ENCODE assay signal across 20 cellular contexts in genomic region chr14:81277096-81277495, GRCh38. TPM values are rescaled to one million over a fixed set of nuclear protein-coding genes. Genes with fewer than 3 reads are reported as not detected.
A peak's percentile ranks its signal among the peaks of the same experiment; 100 is the strongest.
DNase-seq lines count a peak whose midpoint lies in the region; ATAC-seq, FAIRE-seq and TF ChIP-seq lines count a peak whose summit lies in the region.
"Had no signal": no experiment of that assay in that cellular context is flagged by ENCODE, and none has a peak within 500 bp of the region (broad histone marks: within the 10 kb centered on the region; RNA-seq: fewer than 3 reads in every experiment).

No MANE protein-coding gene starts in this region.

- no TSS peak for BruUV-seq in HepG2 (replicated peaks; lab: Mats Ljungman, UMichigan)

- peak overlapping the region; percentile 77 for H3K4me3 Mint-ChIP-seq in glutamatergic neuron (ENCODE audit: unreplicated experiment)
- H3K4me3 Mint-ChIP-seq: CD4-positive, CD25-positive, alpha-beta regulatory T cell had no signal

- peaks cover 12% of the 10 kb centered on the region for H3K36me3 Mint-ChIP-seq in glutamatergic neuron (ENCODE audit: unreplicated experiment)
- H3K36me3 Mint-ChIP-seq: CD4-positive, CD25-positive, alpha-beta regulatory T cell; IgD-negative memory B cell had no signal

- no peak for FAIRE-seq in HepG2 (lab: Jason Lieb, UNC)
- peak; percentile 63 for FAIRE-seq in urothelium cell line (lab: Jason Lieb, UNC)
- FAIRE-seq: GM12892, GM18507 had no signal

- no peak for ATAC-seq in HepG2
- no peak for ATAC-seq in right lobe of liver
- ATAC-seq in GM19035 (IDR thresholded peaks at IDR 0.05; ENCODE audit: unreplicated experiment) = no peak

- TF ChIP-seq CTCF in HepG2 (CRISPR knock-in tag; IDR thresholded peaks at IDR 0.05) (no peak), right lobe of liver (IDR thresholded peaks at IDR 0.05) (no peak), RWPE1 (conservative IDR thresholded peaks at IDR 0.05; ENCODE audit: low read depth) (no peak), glutamatergic neuron (IDR thresholded peaks at IDR 0.05; ENCODE audit: partially characterized antibody, unreplicated experiment) (no peak), colonic mucosa (IDR thresholded peaks at IDR 0.05) (no peak)

- H3K4me1 ChIP-seq in HepG2 (ENCODE audit: insufficient read depth, low read length) (peaks cover 20% of the 10 kb centered on the region), right lobe of liver (peaks cover 0 to 2% (median 0%) of the 10 kb centered on the region in 4 donors), colonic mucosa (no peaks in the 10 kb centered on the region)
- H3K4me1 ChIP-seq: Caco-2 had no signal

- H3K4me3 ChIP-seq in HepG2 (replicated peaks in 1 of 3; ENCODE audit: insufficient read depth in 1 of 3, low read depth in 2 of 3, low read length in 3 of 3) = no peak overlapping the region
- H3K4me3 ChIP-seq in right lobe of liver = no peak overlapping the region
- no peak overlapping the region for H3K4me3 ChIP-seq in colonic mucosa
- H3K4me3 ChIP-seq: HAP-1 had no signal

- no peaks in the 10 kb centered on the region for H3K27me3 ChIP-seq in HepG2 (ENCODE audit: control insufficient read depth in 1 of 2, insufficient read depth in 2 of 2, low read length in 2 of 2)
- H3K27me3 ChIP-seq in right lobe of liver = no peaks in the 10 kb centered on the region
- no peaks in the 10 kb centered on the region for H3K27me3 ChIP-seq in colonic mucosa

- H3K27ac Mint-ChIP-seq in glutamatergic neuron (ENCODE audit: unreplicated experiment) = peak overlapping the region; percentile 97
- H3K27ac Mint-ChIP-seq: CD4-positive, CD25-positive, alpha-beta regulatory T cell had no signal

- H2AFZ ChIP-seq in HepG2 (ENCODE audit: low read length) = no peak overlapping the region

- peaks cover 9% of the 10 kb centered on the region for H3K27me3 Mint-ChIP-seq in glutamatergic neuron (ENCODE audit: unreplicated experiment)

- TF ChIP-seq EP300 in HepG2 (IDR thresholded peaks at IDR 0.05; ENCODE audit: low read depth in 2 of 2, low read length in 2 of 2) = no peak
- no peak for TF ChIP-seq EP300 in HepG2 (CRISPR knock-in tag; IDR thresholded peaks at IDR 0.05; ENCODE audit: borderline replicate concordance)

- H3K4me1 Mint-ChIP-seq in glutamatergic neuron (ENCODE audit: low read depth, unreplicated experiment) = peaks cover 72% of the 10 kb centered on the region
- H3K4me1 Mint-ChIP-seq: CD4-positive, CD25-positive, alpha-beta regulatory T cell had no signal

- H3K4me2 ChIP-seq in HepG2 (ENCODE audit: low read depth, low read length) = peak overlapping the region; percentile 10; the same call in 1 of the 2 replicates

- H3K9me3 ChIP-seq in HepG2 (ENCODE audit: low read length) (no peaks in the 10 kb centered on the region), right lobe of liver (no peaks in the 10 kb centered on the region), colonic mucosa (no peaks in the 10 kb centered on the region)
- H3K9me3 ChIP-seq: Caco-2, HAP-1 had no signal

- H3K79me2 ChIP-seq in HepG2 (ENCODE audit: insufficient read depth, low read length) = no peaks in the 10 kb centered on the region

- POLR2A ChIA-PET in HepG2 (lab: Yijun Ruan, JAX) (no interaction called here), RWPE1 (lab: Yijun Ruan, JAX; ENCODE audit: low non-redundant PET) (no interaction called here)

- TF ChIP-seq RAD21 in HepG2 (CRISPR knock-in tag; IDR thresholded peaks at IDR 0.05) = no peak

- DNase-seq in HepG2 (ENCODE audit: low spot score) (no peak), right lobe of liver (no peak), RWPE1 (ENCODE audit: low spot score) (no peak), glutamatergic neuron (no peak), urothelium cell line (ENCODE audit: low spot score) (no peak), colonic mucosa (no peak), NOMO-1 treated with dmso at 0.1 percent for 144 hours (lab: John Stamatoyannopoulos, UW; ENCODE audit: unreplicated experiment) (no peak)
- DNase-seq: 8988T; C1 segment of cervical spinal cord; Caco-2; CD4-positive, CD25-positive, alpha-beta regulatory T cell; GDM1; GOT3; KBM-7 had no signal

- H3K27ac ChIP-seq in HepG2 (ENCODE audit: extremely low read length, insufficient read depth, low read length) (no peak overlapping the region), right lobe of liver (no peak overlapping the region), RWPE1 (peak overlapping the region; percentile 35), colonic mucosa (no peak overlapping the region)
- H3K27ac ChIP-seq: HL-60 had no signal

- no peaks in the 10 kb centered on the region for H4K20me1 ChIP-seq in HepG2 (ENCODE audit: insufficient read depth, low read length)

- in situ Hi-C loops in HepG2 (cut with HindIII; ENCODE audit: extremely low pct_ligation_motif_present, low pct_unique_long_range_greater_than_20kb) = no loop called here

- TF ChIP-seq POLR2A in HepG2 (IDR thresholded peaks at IDR 0.05; ENCODE audit: insufficient read depth in 1 of 2, low read depth in 2 of 2, low read length in 2 of 2) (no peak), right lobe of liver (IDR thresholded peaks at IDR 0.05) (no peak)

- H3K36me3 ChIP-seq in HepG2 (replicated peaks in 1 of 2; ENCODE audit: control insufficient read depth in 1 of 2, insufficient read depth in 2 of 2, low read length in 2 of 2) = no peaks in the 10 kb centered on the region; a peak in 1 of 5 replicates
- no peaks in the 10 kb centered on the region for H3K36me3 ChIP-seq in right lobe of liver
- no peaks in the 10 kb centered on the region for H3K36me3 ChIP-seq in colonic mucosa

- intact Hi-C loops in HepG2 (cut with micrococcal nuclease; ENCODE audit: unreplicated experiment) = no loop called here
- intact Hi-C loops in right lobe of liver (cut with DNase I) = no loop called here
- intact Hi-C loops in colonic mucosa (cut with DNase I) = no loop called here

- H3K9ac ChIP-seq in HepG2 (ENCODE audit: insufficient read depth, low read depth, low read length) = no peak overlapping the region
- H3K9ac ChIP-seq in colonic mucosa (ENCODE audit: low read depth in 2 of 2, low read length in 2 of 2) = no peak overlapping the region

- 100% methylated on average over 8 of the region's 12 CpGs for WGBS in HepG2 (ENCODE audit: low lambda C conversion rate)
- WGBS in right lobe of liver (ENCODE audit: insufficient coverage, low coverage, low lambda C conversion rate, missing lambda C conversion rate) = 85% methylated on average over 5 of the region's 12 CpGs

- H3K9me3 Mint-ChIP-seq in glutamatergic neuron (ENCODE audit: unreplicated experiment) = peaks cover 11% of the 10 kb centered on the region
- H3K9me3 Mint-ChIP-seq: CD4-positive, CD25-positive, alpha-beta regulatory T cell; IgD-negative memory B cell had no signal

- CTCF ChIA-PET in HepG2 (lab: Yijun Ruan, JAX; ENCODE audit: low intra/inter-chr PET ratio, low total read pairs) (no interaction called here), RWPE1 (lab: Yijun Ruan, JAX) (no interaction called here)

RNA-seq across cellular contexts. Expression of gene GTF2A1, which starts 56.3 kb away (rescaled TPM):
- total RNA-seq in HepG2 (2016; rRNA removed; fragmentation: Illumina TruSeq; extraction: Trizol) (17.5 and 30.1 TPM in 2 replicates), right lobe of liver (10 to 100 TPM; 11.0 to 16.8 (median 12.9) TPM), glutamatergic neuron (ENCODE audit: unreplicated experiment) (62.3 TPM), colonic mucosa (10 to 100 TPM; 21.6 to 26.6 TPM)
- 2.8 and 4.5 TPM in 2 replicates for total RNA-seq in HepG2 (2016; cell fraction: cytosol; rRNA removed; fragmentation: Illumina TruSeq; extraction: Trizol; ENCODE audit: low read depth)
- 17.5 and 28.0 TPM in 2 replicates for total RNA-seq in HepG2 (2016; cell fraction: insoluble cytoplasmic fraction; rRNA removed; fragmentation: Illumina TruSeq; extraction: Trizol)
- total RNA-seq in HepG2 (2016; cell fraction: membrane; rRNA removed; fragmentation: Illumina TruSeq; extraction: Trizol) = 4.8 and 6.0 TPM in 2 replicates
- 11.5 and 16.8 TPM in 2 replicates for total RNA-seq in HepG2 (2016; cell fraction: nucleus; rRNA removed; fragmentation: Illumina TruSeq; extraction: Trizol)
- 14.9 and 18.5 TPM in 2 replicates for polyA plus RNA-seq in HepG2 (2011; rRNA removed)
- 8.4 and 8.7 TPM in 2 replicates for polyA plus RNA-seq in HepG2 (2011; cell fraction: cytosol; rRNA removed)
- polyA plus RNA-seq in HepG2 (2011; cell fraction: nucleus; rRNA removed) = 6.8 and 7.7 TPM in 2 replicates
- 6.4 and 11.0 TPM in 2 replicates for polyA plus RNA-seq in HepG2 (2012)
- polyA plus RNA-seq in HepG2 (2016; cell fraction: cytosol; fragmentation: Illumina TruSeq; extraction: Trizol; ENCODE audit: low read depth) = 0.42 and 0.45 TPM in 2 replicates
- 18.4 and 18.8 TPM in 2 replicates for polyA plus RNA-seq in HepG2 (2016; cell fraction: insoluble cytoplasmic fraction; fragmentation: Illumina TruSeq; extraction: Trizol; ENCODE audit: low read depth)
- polyA plus RNA-seq in HepG2 (2016; cell fraction: membrane; fragmentation: Illumina TruSeq; extraction: Trizol; ENCODE audit: low read depth) = 2.0 TPM in 2 replicates
- polyA plus RNA-seq in HepG2 (2016; cell fraction: nucleus; fragmentation: Illumina TruSeq; extraction: Trizol; ENCODE audit: insufficient read depth, low read depth) = 11.5 and 12.3 TPM in 2 replicates
- 38.1 and 59.7 TPM in 2 replicates for polyA minus RNA-seq in HepG2 (2011; rRNA and poly(A)+ RNA removed; ENCODE audit: low replicate concordance)
- polyA minus RNA-seq in HepG2 (2011; cell fraction: cytosol; rRNA and poly(A)+ RNA removed) = 19.6 and 19.7 TPM in 2 replicates
- polyA minus RNA-seq in HepG2 (2011; cell fraction: nucleus; rRNA and poly(A)+ RNA removed) = 12.9 and 16.3 TPM in 2 replicates
